14 cellular contexts compared by ENCODE assay signal in the genomic region with DNA sequence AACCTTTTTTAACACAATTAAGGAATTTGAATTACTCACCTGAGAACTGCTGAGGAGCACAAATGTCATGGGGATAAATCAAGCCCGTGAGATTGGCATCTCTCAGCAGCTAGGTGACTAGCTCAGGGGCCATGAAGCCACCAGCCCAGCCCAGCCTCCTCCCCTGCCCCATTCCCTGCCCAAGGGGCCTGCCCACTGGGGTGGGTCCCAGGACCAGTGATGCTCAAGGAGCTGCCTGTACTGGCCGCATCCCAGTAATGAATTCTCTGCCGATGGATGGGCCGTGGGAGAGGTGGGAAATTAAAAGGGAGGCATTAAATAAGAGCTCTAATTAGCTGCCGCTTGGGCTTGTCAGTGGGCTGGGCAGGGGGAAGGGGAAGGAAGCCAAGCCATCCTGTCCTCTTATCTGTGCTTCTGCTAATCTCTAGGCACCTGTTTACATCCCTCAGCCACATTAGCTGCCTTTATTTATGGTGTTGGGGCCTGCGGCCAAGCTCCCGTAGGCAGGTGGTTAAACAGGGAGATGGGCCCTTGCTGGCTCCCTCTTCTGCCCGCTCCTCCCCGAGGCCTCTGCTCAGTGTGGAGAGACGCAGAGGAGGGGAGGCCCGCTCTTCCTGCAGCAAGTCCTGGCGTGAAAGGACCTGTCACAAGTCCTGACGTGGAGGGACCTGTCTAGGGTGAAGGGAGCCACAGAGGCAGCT. TPM values are rescaled to one million over a fixed set of nuclear protein-coding genes. Genes with fewer than 3 reads are reported as not detected.
A peak's percentile ranks its signal among the peaks of the same experiment; 100 is the strongest.
DNase-seq lines count a peak whose midpoint lies in the region; ATAC-seq and TF ChIP-seq lines count a peak whose summit lies in the region.
"Had no signal": no experiment of that assay in that cellular context is flagged by ENCODE, and none has a peak within 500 bp of the region (broad histone marks: within the 10 kb centered on the region; RNA-seq: fewer than 3 reads in every experiment).

No MANE protein-coding gene starts in this region.

- no peak for ATAC-seq in effector memory CD8-positive, alpha-beta T cell (replicated peaks)
- ATAC-seq in HG02610 (IDR thresholded peaks at IDR 0.05; ENCODE audit: unreplicated experiment) (no peak), HG03108 (IDR thresholded peaks at IDR 0.05; ENCODE audit: unreplicated experiment) (no peak)

- H3K36me3 Mint-ChIP-seq in effector memory CD8-positive, alpha-beta T cell (ENCODE audit: insufficient read depth): peaks cover 60% of the 10 kb centered on the region

- H3K27me3 ChIP-seq in BE2C (no peaks in the 10 kb centered on the region), H7 (ENCODE audit: control insufficient read depth, insufficient read depth, low read length) (no peaks in the 10 kb centered on the region)
- H3K27me3 ChIP-seq: brain microvascular endothelial cell had no signal

- H3K9me3 Mint-ChIP-seq in effector memory CD8-positive, alpha-beta T cell: no peaks in the 10 kb centered on the region
- H3K9me3 Mint-ChIP-seq: activated T-helper 2 cell treated with anti-CD3 and anti-CD28 coated beads, Interferon-gamma antibody, Interleukin-2, Interleukin-4, amounts not matched to agents 10 μg/mL and 5 μg/mL and 100 μg/mL, durations not matched to agents 14 hours and 24 hours and 36 hours had no signal

- TF ChIP-seq CTCF in BE2C (IDR thresholded peaks at IDR 0.05; ENCODE audit: low read depth, low read length): no peak

- H3K4me3 ChIP-seq in BE2C (ENCODE audit: low read depth, low read length): no peak overlapping the region
- H3K4me3 ChIP-seq in H7 (ENCODE audit: insufficient read depth, low read depth, low read length): no peak overlapping the region

- no peak overlapping the region for H3K4me3 Mint-ChIP-seq in effector memory CD8-positive, alpha-beta T cell

- H3K4me1 Mint-ChIP-seq in effector memory CD8-positive, alpha-beta T cell (ENCODE audit: low read depth in 2 of 2): no peaks in the 10 kb centered on the region

- peaks cover 20% of the 10 kb centered on the region for H3K4me1 ChIP-seq in BE2C

- H3K27me3 Mint-ChIP-seq in effector memory CD8-positive, alpha-beta T cell: no peaks in the 10 kb centered on the region

- H3K9me3 ChIP-seq in BE2C: no peaks in the 10 kb centered on the region

- H3K27ac Mint-ChIP-seq in effector memory CD8-positive, alpha-beta T cell: peak overlapping the region; percentile 38 to 41
- H3K27ac Mint-ChIP-seq: activated T-helper 2 cell treated with anti-CD3 and anti-CD28 coated beads, Interferon-gamma antibody, Interleukin-2, Interleukin-4, amounts not matched to agents 10 μg/mL and 5 μg/mL and 100 μg/mL, durations not matched to agents 14 hours and 24 hours and 36 hours had no signal

- H3K36me3 ChIP-seq in BE2C (no peaks in the 10 kb centered on the region), H7 (replicated peaks; ENCODE audit: control insufficient read depth, insufficient read depth, low read length) (peaks cover 15% of the 10 kb centered on the region)
- H3K36me3 ChIP-seq: brain microvascular endothelial cell had no signal

- DNase-seq in BE2C (peak; percentile 35), NCI-H1436 treated with DMSO at 0.1 percent for 48 hours (lab: John Stamatoyannopoulos, UW) (peak; percentile 32), NCI-H82 (lab: John Stamatoyannopoulos, UW) (peak; percentile 92), H7 (no peak), nucleus accumbens (lab: John Stamatoyannopoulos, UW) (no peak)
- DNase-seq in effector memory CD8-positive, alpha-beta T cell: no peak
- DNase-seq: activated CD4-positive, alpha-beta T cell treated with anti-CD3 and anti-CD28 coated beads, Interleukin-2, amount 50 U/mL, for 1 hour; brain microvascular endothelial cell; erythroblast; mesenchymal stem cell; stimulated activated CD4-positive, alpha-beta T cell treated with anti-CD3 and anti-CD28 coated beads, Interleukin-2, amount 100 ng/mL, for 24 hours had no signal

RNA-seq across cellular contexts. Expression of gene PIPOX, which starts 48.8 kb away (rescaled TPM):
- 7.8 TPM for polyA plus RNA-seq in BE2C (2012; ENCODE audit: insufficient read depth, insufficient read length, low read depth)
- total RNA-seq in H7 (2014; rRNA removed; shearing (Covaris generic)): 17.4 and 26.4 TPM in 2 replicates

Comparison
In these comparisons a context has a peak if more than half of its experiments do, and no peak if none do; other contexts are left out.
1. DNase-seq: peak in BE2C (single experiment), NCI-H1436 treated with DMSO at 0.1 percent for 48 hours (single experiment) and NCI-H82 (single experiment); none in effector memory CD8-positive, alpha-beta T cell (0 of 3), H7 (single experiment) and nucleus accumbens (0 of 56).